6 cellular contexts compared by ENCODE assay signal in the genomic region with DNA sequence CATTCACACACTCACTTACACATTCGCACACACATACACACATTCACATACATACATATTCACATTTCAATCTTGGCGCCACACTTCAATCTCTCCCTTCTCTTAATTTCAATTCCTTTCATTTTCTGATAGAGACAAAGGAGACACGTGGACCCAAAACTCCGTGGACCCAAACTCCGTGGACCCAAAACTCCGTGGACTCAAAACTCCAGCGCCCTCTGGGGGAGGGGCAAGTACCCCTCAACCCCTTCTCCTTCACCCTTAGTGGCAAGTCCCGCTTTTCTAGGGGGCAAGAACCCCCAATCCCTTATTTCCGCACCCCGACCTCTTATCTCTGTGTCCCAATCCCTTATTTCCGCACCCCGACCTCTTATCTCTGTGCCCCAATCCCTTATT. TPM values are rescaled to one million over a fixed set of nuclear protein-coding genes. Genes with fewer than 3 reads are reported as not detected.
"Had no signal": no experiment of that assay in that cellular context is flagged by ENCODE, and none has a peak within 500 bp of the region (broad histone marks: within the 10 kb centered on the region; RNA-seq: fewer than 3 reads in every experiment).

No MANE protein-coding gene starts in this region.

RNA-seq across cellular contexts. Expression of gene DSCAML1, which starts 13.0 kb away (rescaled TPM):
- total RNA-seq: activated T-cell treated with anti-CD3 and anti-CD28 coated beads, Interleukin-2, amount 50 U/mL, for 4 hours; glomerular endothelial cell; pulmonary artery endothelial cell had no signal
- polyA plus RNA-seq: smooth muscle cell had no signal

RNA-seq across cellular contexts. Expression of gene FXYD2, which starts 14.5 kb away (rescaled TPM):
- total RNA-seq: SJSA1, smooth muscle cell, thoracic aorta had no signal
